ENCODE assay signal across 8 cellular contexts in genomic region chr16:29594269-29594925, GRCh38.
A peak's percentile ranks its signal among the peaks of the same experiment; 100 is the strongest.
DNase-seq lines count a peak whose midpoint lies in the region; ATAC-seq and TF ChIP-seq lines count a peak whose summit lies in the region.
"Not testable (repeated sequence)": the region's sequence is repeated elsewhere in the genome, so short reads cannot be mapped to it uniquely, and the experiment has no call there.

No MANE protein-coding gene starts in this region.

- not testable (repeated sequence) for TF ChIP-seq CTCF in activated CD8-positive, alpha-beta T cell treated with anti-CD3 and anti-CD28 coated beads for 36 hours (IDR thresholded peaks at IDR 0.05); liver (IDR thresholded peaks at IDR 0.05; ENCODE audit: low read depth, low read length, missing input control)

- CTCF ChIA-PET in activated CD8-positive, alpha-beta T cell treated with anti-CD3 and anti-CD28 coated beads for 36 hours (lab: Charles Lee): not testable (repeated sequence)

- ATAC-seq in GM19467 (IDR thresholded peaks at IDR 0.05; ENCODE audit: unreplicated experiment) (peak; percentile 26), HG03139 (IDR thresholded peaks at IDR 0.05; ENCODE audit: unreplicated experiment) (peak; percentile 18)
- peak; percentile 71 for ATAC-seq in activated CD8-positive, alpha-beta T cell treated with anti-CD3 and anti-CD28 coated beads for 36 hours

- H3K4me1 ChIP-seq in BLaER1: peaks cover 56% of the 10 kb centered on the region
- H3K4me1 ChIP-seq in effector memory CD4-positive, alpha-beta T cell (ENCODE audit: control insufficient read depth, insufficient read depth, low read length, poor library complexity, severe bottlenecking); liver (ENCODE audit: control insufficient read depth in 4 of 4, insufficient read depth in 4 of 4, low read length in 3 of 4): not testable (repeated sequence)

- not testable (repeated sequence) for H3K27me3 Mint-ChIP-seq in activated CD8-positive, alpha-beta T cell treated with anti-CD3 and anti-CD28 coated beads for 36 hours

- not testable (repeated sequence) for H3K9me3 Mint-ChIP-seq in activated CD8-positive, alpha-beta T cell treated with anti-CD3 and anti-CD28 coated beads for 36 hours

- peak overlapping the region; percentile 88 for H3K9ac ChIP-seq in BLaER1
- peak overlapping the region in 1 of 2 donors; percentile 31 for H3K9ac ChIP-seq in liver (ENCODE audit: low read depth in 1 of 2, low read length in 2 of 2)

- H3K4me2 ChIP-seq in BLaER1: peak overlapping the region; percentile 83; the same call in 1 of the 2 replicates

- H3K27ac ChIP-seq in BLaER1 (peak overlapping the region; percentile 89), liver (ENCODE audit: low read depth in 1 of 2, low read length in 2 of 2) (peak overlapping the region; percentile 94)
- peak overlapping the region; percentile 80 for H3K27ac ChIP-seq in effector memory CD4-positive, alpha-beta T cell (ENCODE audit: insufficient read depth, low read length, poor library complexity, severe bottlenecking)

- H3K36me3 Mint-ChIP-seq in activated CD8-positive, alpha-beta T cell treated with anti-CD3 and anti-CD28 coated beads for 36 hours (ENCODE audit: low read depth): peaks cover 20% of the 10 kb centered on the region

- not testable (repeated sequence) for H3K27me3 ChIP-seq in BLaER1; effector memory CD4-positive, alpha-beta T cell (replicated peaks; ENCODE audit: control insufficient read depth, insufficient read depth, low read length, poor library complexity, severe bottlenecking); liver (ENCODE audit: control insufficient read depth in 4 of 4, insufficient read depth in 4 of 4, low read length in 3 of 4)

- intact Hi-C loops in activated CD8-positive, alpha-beta T cell treated with anti-CD3 and anti-CD28 coated beads for 36 hours (cut with micrococcal nuclease): not testable (repeated sequence)

- peak; percentile 70 for DNase-seq in NCI-H69 (lab: John Stamatoyannopoulos, UW)
- DNase-seq in activated CD8-positive, alpha-beta T cell treated with anti-CD3 and anti-CD28 coated beads for 36 hours: peak; percentile 64
- peak; percentile 33 to 58 (median 40) for DNase-seq in effector memory CD4-positive, alpha-beta T cell
- DNase-seq in stimulated activated CD4-positive, alpha-beta T cell treated with anti-CD3 and anti-CD28 coated beads, Interleukin-15, amount 100 ng/mL, for 1 hour (ENCODE audit: low read depth in 1 of 2, low spot score in 1 of 2): peak; percentile 33 to 36

- H4K20me1 ChIP-seq in BLaER1: peaks cover 63% of the 10 kb centered on the region

- POLR2A ChIA-PET in activated CD8-positive, alpha-beta T cell treated with anti-CD3 and anti-CD28 coated beads for 36 hours (lab: Charles Lee): not testable (repeated sequence)

- peak overlapping the region; percentile 96 for H3K4me3 Mint-ChIP-seq in activated CD8-positive, alpha-beta T cell treated with anti-CD3 and anti-CD28 coated beads for 36 hours

- not testable (repeated sequence) for H3K9me3 ChIP-seq in BLaER1; effector memory CD4-positive, alpha-beta T cell (ENCODE audit: control insufficient read depth, low read length); liver (ENCODE audit: control insufficient read depth in 4 of 4, low read length in 3 of 4)

- H3K36me3 ChIP-seq in BLaER1; effector memory CD4-positive, alpha-beta T cell (ENCODE audit: control insufficient read depth, insufficient read depth, low read length); liver (ENCODE audit: control insufficient read depth in 4 of 4, insufficient read depth in 3 of 4, low read depth in 1 of 4, low read length in 3 of 4): not testable (repeated sequence)

- H3K4me3 ChIP-seq in BLaER1: peak overlapping the region; percentile 81
- H3K4me3 ChIP-seq in effector memory CD4-positive, alpha-beta T cell (ENCODE audit: insufficient read depth, low read depth, low read length, poor library complexity, severe bottlenecking): peak overlapping the region; percentile 46
- H3K4me3 ChIP-seq in liver (ENCODE audit: low read depth in 1 of 3, low read length in 3 of 3): peak overlapping the region in 2 of 3 donors; percentile 79

- WGBS in liver: under 1% methylated on average over 24 of the region's 38 CpGs

- peak overlapping the region; percentile 93 for H3K27ac Mint-ChIP-seq in activated CD8-positive, alpha-beta T cell treated with anti-CD3 and anti-CD28 coated beads for 36 hours

- not testable (repeated sequence) for TF ChIP-seq RAD21 in liver (IDR thresholded peaks at IDR 0.05)

- H3K4me1 Mint-ChIP-seq in activated CD8-positive, alpha-beta T cell treated with anti-CD3 and anti-CD28 coated beads for 36 hours (ENCODE audit: low read depth): peaks cover 33% of the 10 kb centered on the region

TF ChIP-seq in liver, 16 proteins besides CTCF, POLR2A, EP300 and RAD21:
- TF ChIP-seq RXRA (IDR thresholded peaks at IDR 0.05) (peak; percentile 14 to 17), YY1 (IDR thresholded peaks at IDR 0.05) (peak; percentile 4)

Comparison
In these comparisons a context has a peak if more than half of its experiments do, and no peak if none do; other contexts are left out.
1. Peak in every context shown above with its lines: DNase-seq, ATAC-seq, H3K4me3 ChIP-seq and H3K27ac ChIP-seq.
2. ATAC-seq: peak in every context shown above with its lines; median percentile 71 in activated CD8-positive, alpha-beta T cell treated with anti-CD3 and anti-CD28 coated beads for 36 hours; 26 in GM19467; 18 in HG03139.